Comparison of ENCODE assay signal across 10 cellular contexts in genomic region chr4:19309365-19309764, GRCh38.
A peak's percentile ranks its signal among the peaks of the same experiment; 100 is the strongest.
DNase-seq lines count a peak whose midpoint lies in the region; ATAC-seq lines count a peak whose summit lies in the region.
"Had no signal": no experiment of that assay in that cellular context is flagged by ENCODE, and none has a peak within 500 bp of the region (broad histone marks: within the 10 kb centered on the region; RNA-seq: fewer than 3 reads in every experiment).

No MANE protein-coding gene starts in this region.

- H3K4me3 Mint-ChIP-seq in activated T-cell treated with anti-CD3 and anti-CD28 coated beads, Interleukin-2, amount 50 U/mL, for 4 hours, result no peak overlapping the region
- H3K4me3 Mint-ChIP-seq: neural crest cell had no signal

- no peaks in the 10 kb centered on the region for H3K36me3 Mint-ChIP-seq in activated T-cell treated with anti-CD3 and anti-CD28 coated beads, Interleukin-2, amount 50 U/mL, for 4 hours (ENCODE audit: insufficient read depth)

- DNase-seq in Ammon's horn (ENCODE audit: low spot score), result peak; percentile 40
- DNase-seq in HT-29 (ENCODE audit: low spot score), result peak; percentile 17
- peak; percentile 70 for DNase-seq in amniotic epithelial cell (ENCODE audit: low read depth)
- peak; percentile 77 for DNase-seq in iris pigment epithelial cell (ENCODE audit: low read depth)
- no peak for DNase-seq in HUDEP-2 (lab: John Stamatoyannopoulos, UW; ENCODE audit: unreplicated experiment in 76 of 76)
- no peak for DNase-seq in activated T-cell treated with anti-CD3 and anti-CD28 coated beads, Interleukin-2, amount 50 U/mL, for 4 hours
- DNase-seq: esophagus squamous epithelium had no signal

- no peaks in the 10 kb centered on the region for H3K27me3 Mint-ChIP-seq in activated T-cell treated with anti-CD3 and anti-CD28 coated beads, Interleukin-2, amount 50 U/mL, for 4 hours (ENCODE audit: low read depth)

- H3K9me3 Mint-ChIP-seq in activated T-cell treated with anti-CD3 and anti-CD28 coated beads, Interleukin-2, amount 50 U/mL, for 4 hours, result peaks cover 19% of the 10 kb centered on the region

- ATAC-seq in GM18870 (IDR thresholded peaks at IDR 0.05; ENCODE audit: unreplicated experiment) (no peak), HG03039 (IDR thresholded peaks at IDR 0.05; ENCODE audit: unreplicated experiment) (no peak)
- ATAC-seq in activated T-cell treated with anti-CD3 and anti-CD28 coated beads, Interleukin-2, amount 50 U/mL, for 4 hours, result no peak

- H3K4me1 Mint-ChIP-seq in activated T-cell treated with anti-CD3 and anti-CD28 coated beads, Interleukin-2, amount 50 U/mL, for 4 hours (ENCODE audit: low read depth), result no peaks in the 10 kb centered on the region

Comparison
In these comparisons a context has a peak if more than half of its experiments do, and no peak if none do; other contexts are left out.
1. DNase-seq: peak in Ammon's horn (single experiment), HT-29 (single experiment), amniotic epithelial cell (single experiment) and iris pigment epithelial cell (single experiment); none in HUDEP-2 (0 of 76) and activated T-cell treated with anti-CD3 and anti-CD28 coated beads, Interleukin-2, amount 50 U/mL, for 4 hours (single experiment).